In the genomic region with DNA sequence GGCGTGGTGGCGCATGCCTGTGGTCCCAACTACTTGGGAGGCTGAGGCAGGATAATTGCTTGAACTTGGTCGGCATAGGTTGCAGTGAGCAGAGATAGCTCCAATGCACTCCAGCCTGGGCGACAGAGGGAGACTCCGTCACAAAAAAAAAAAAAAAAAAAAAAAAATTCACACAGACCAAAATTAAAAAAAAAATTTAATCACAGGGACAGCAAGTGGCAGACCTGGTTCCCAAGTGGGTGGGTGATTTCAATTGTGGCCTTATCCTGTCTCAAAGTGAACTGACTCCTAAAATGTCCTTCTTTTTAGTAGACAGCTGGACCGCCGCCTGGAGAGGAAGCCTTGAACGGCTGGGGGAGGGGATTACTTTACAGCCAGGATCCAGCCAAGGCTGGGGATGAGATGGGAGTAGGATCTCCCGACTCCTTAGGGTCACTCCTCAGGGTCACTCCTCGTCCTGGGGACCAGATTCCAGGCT, we compare ENCODE assay signal across 10 cellular contexts. TPM values are rescaled to one million over a fixed set of nuclear protein-coding genes. Genes with fewer than 3 reads are reported as not detected.
DNase-seq lines count a peak whose midpoint lies in the region; ATAC-seq and TF ChIP-seq lines count a peak whose summit lies in the region.
"Had no signal": no experiment of that assay in that cellular context is flagged by ENCODE, and none has a peak within 500 bp of the region (broad histone marks: within the 10 kb centered on the region; RNA-seq: fewer than 3 reads in every experiment).

No MANE protein-coding gene starts in this region.

- ATAC-seq in PC-3 (no peak), HG03280 (IDR thresholded peaks at IDR 0.05; ENCODE audit: unreplicated experiment) (no peak)

- no peaks in the 10 kb centered on the region for H4K20me1 ChIP-seq in PC-3 (ENCODE audit: low read length)

- peaks cover 4% of the 10 kb centered on the region for H3F3A ChIP-seq in PC-3 (ENCODE audit: low read length, unreplicated experiment)

- H3K27me3 ChIP-seq in PC-3 (ENCODE audit: low read length), result peaks cover 11% of the 10 kb centered on the region; the same call in 1 of the 2 replicates
- peaks cover 25 to 66% (median 39%) of the 10 kb centered on the region in 3 donors for H3K27me3 ChIP-seq in sigmoid colon

- no peak overlapping the region for H3K9ac ChIP-seq in PC-3 (ENCODE audit: low read length)

- peak overlapping the region; percentile 84 for H3K4me2 ChIP-seq in PC-3 (ENCODE audit: low read length)

- POLR2A ChIA-PET in PC-3 (lab: Charles Lee; ENCODE audit: unreplicated experiment), result no interaction called here

- H3K4me3 ChIP-seq in PC-3 (ENCODE audit: low read length) (peak overlapping the region; percentile 63), fibroblast of pulmonary artery (replicated peaks; ENCODE audit: low read depth, low read length) (peak overlapping the region; percentile 22), sigmoid colon (peak overlapping the region in 3 of 4 donors; percentile 48 to 54 (median 48))

- H3K9me3 ChIP-seq in PC-3 (ENCODE audit: low read length) (no peaks in the 10 kb centered on the region), sigmoid colon (no peaks in the 10 kb centered on the region)

- peak overlapping the region; percentile 67; the same call in 1 of the 2 replicates for H2AFZ ChIP-seq in PC-3 (ENCODE audit: low read length)

- no peak for TF ChIP-seq POLR2A in sigmoid colon (IDR thresholded peaks at IDR 0.05)

- no peaks in the 10 kb centered on the region for H3K9me2 ChIP-seq in PC-3 (replicated peaks; ENCODE audit: low read length)

- H3K27ac ChIP-seq in PC-3 (ENCODE audit: low read length) (no peak overlapping the region), sigmoid colon (no peak overlapping the region)

- peaks cover 30% of the 10 kb centered on the region for H3K4me1 ChIP-seq in PC-3 (ENCODE audit: insufficient read depth, low read length)
- peaks cover 0 to 23% (median 18%) of the 10 kb centered on the region in 4 donors for H3K4me1 ChIP-seq in sigmoid colon

- no peaks in the 10 kb centered on the region for H3K36me3 ChIP-seq in PC-3 (ENCODE audit: low read depth, low read length)
- no peaks in the 10 kb centered on the region for H3K36me3 ChIP-seq in sigmoid colon

- WGBS in sigmoid colon, 2 donors, result 21 to 30% methylated on average over 10 of the region's 10 CpGs

- no peaks in the 10 kb centered on the region for H3K79me2 ChIP-seq in PC-3 (ENCODE audit: low read length)

- intact Hi-C loops in PC-3 (cut with micrococcal nuclease), result no loop called here
- intact Hi-C loops in sigmoid colon (cut with DNase I), result no loop called here

- CTCF ChIA-PET in PC-3 (lab: Charles Lee), result no interaction called here

- DNase-seq in DMS79 treated with DMSO at 0.1 percent for 48 hours (lab: John Stamatoyannopoulos, UW) (peak; percentile 30), DMS79 (lab: John Stamatoyannopoulos, UW) (no peak), PC-3 (no peak), fibroblast of pulmonary artery (ENCODE audit: low read depth) (no peak), sigmoid colon (no peak), GM19240 (ENCODE audit: insufficient read length, low spot score) (no peak)
- no peak for DNase-seq in activated CD4-positive, CD25-positive, alpha-beta regulatory T cell treated with anti-CD3 and anti-CD28 coated beads, Interleukin-2, amount 50 U/mL, for 72 hours
- DNase-seq: NCI-H2029, small intestine had no signal

- BruUV-seq in PC-3 (replicated peaks; lab: Mats Ljungman, UMichigan), result no TSS peak

- TF ChIP-seq CTCF in PC-3 (conservative IDR thresholded peaks at IDR 0.05; ENCODE audit: low read depth, low read length), result no peak
- no peak for TF ChIP-seq CTCF in fibroblast of pulmonary artery (IDR thresholded peaks at IDR 0.05; ENCODE audit: low read length, missing control alignments)
- TF ChIP-seq CTCF in sigmoid colon (IDR thresholded peaks at IDR 0.05), result no peak

- TF ChIP-seq EP300 in sigmoid colon (IDR thresholded peaks at IDR 0.05), result no peak

RNA-seq across cellular contexts. Expression of a gene that starts 1.6 kb away (rescaled TPM):
- 0.07 and 0.12 TPM in 2 replicates for total RNA-seq in PC-3 (2014; rRNA removed)
- under 1 TPM in 2 of 4 donors, not detected in 2; 0.14 to 0.83 TPM for total RNA-seq in sigmoid colon
- polyA plus RNA-seq in sigmoid colon, result under 1 TPM in 1 of 3 donors, not detected in 2; 0.36 TPM

RNA-seq across cellular contexts. Expression of a gene that starts 30.7 kb away (rescaled TPM):
- total RNA-seq in PC-3 (2014; rRNA removed) (86.8 and 95.8 TPM in 2 replicates), sigmoid colon (10 to 100 TPM; 33.6 to 59.3 (median 48.0) TPM)
- 10 to 100 TPM; 43.8 to 61.0 (median 46.0) TPM for polyA plus RNA-seq in sigmoid colon
